16 cellular contexts compared by ENCODE assay signal in genomic region chr15:69854521-69855171, GRCh38.
A peak's percentile ranks its signal among the peaks of the same experiment; 100 is the strongest.
DNase-seq lines count a peak whose midpoint lies in the region; ATAC-seq and TF ChIP-seq lines count a peak whose summit lies in the region.
"Had no signal": no experiment of that assay in that cellular context is flagged by ENCODE, and none has a peak within 500 bp of the region (broad histone marks: within the 10 kb centered on the region; RNA-seq: fewer than 3 reads in every experiment).

No MANE protein-coding gene starts in this region.

- no peak for ATAC-seq in GM18519 (IDR thresholded peaks at IDR 0.05; ENCODE audit: low FRiP score, unreplicated experiment)
- ATAC-seq: T-cell, upper lobe of right lung had no signal

- no peak overlapping the region for H2BK120ac ChIP-seq in mesendoderm (ENCODE audit: low read depth, low read length)

- peak; percentile 41 for TF ChIP-seq CTCF in brain microvascular endothelial cell (IDR thresholded peaks at IDR 0.05; ENCODE audit: low read depth, low read length, missing control alignments)

- no peak overlapping the region for H3K4me2 ChIP-seq in mesendoderm (ENCODE audit: low read length)

- no peak overlapping the region for H4K5ac ChIP-seq in mesendoderm (ENCODE audit: low read length)

- peak; percentile 40 for DNase-seq in ACHN
- DNase-seq in HS-5 (ENCODE audit: low read depth) = peak; percentile 10
- DNase-seq in brain microvascular endothelial cell = peak; percentile 75
- DNase-seq in mesendoderm = peak; percentile 70
- DNase-seq in stimulated activated naive CD4-positive, alpha-beta T cell treated with Interleukin-2 at 50 U/mL for 16 hours (lab: John Stamatoyannopoulos, UW) = no peak
- no peak for DNase-seq in AG08396 (ENCODE audit: low spot score)
- no peak for DNase-seq in C1 segment of cervical spinal cord (lab: John Stamatoyannopoulos, UW)
- DNase-seq: activated CD4-positive, alpha-beta T cell treated with anti-CD3 and anti-CD28 coated beads, Interleukin-2, amount 50 U/mL, for 1 hour; central memory CD4-positive, alpha-beta T cell; GF-D8; naive B cell; NCI-H2081 treated with DMSO at 0.1 percent for 48 hours; small intestine; T-cell; upper lobe of right lung had no signal

- in situ Hi-C loops in ACHN (cut with HindIII; ENCODE audit: low pct_ligation_motif_present, low pct_unique_long_range_greater_than_20kb, low sequenced_read_pairs) = no loop called here
- in situ Hi-C loops in brain microvascular endothelial cell (cut with HindIII; ENCODE audit: low pct_ligation_motif_present, low sequenced_read_pairs) = no loop called here

- no peaks in the 10 kb centered on the region for H3K36me3 ChIP-seq in brain microvascular endothelial cell (replicated peaks)
- no peaks in the 10 kb centered on the region for H3K36me3 ChIP-seq in mesendoderm (ENCODE audit: control insufficient read depth, insufficient read depth, low read length)
- H3K36me3 ChIP-seq: upper lobe of right lung had no signal

- WGBS in mesendoderm (ENCODE audit: extremely low coverage, insufficient coverage, low lambda C conversion rate) = no CpG with 5 or more reads among the region's 11 CpGs

- peak overlapping the region; percentile 69 for H3K18ac ChIP-seq in mesendoderm (ENCODE audit: low read length)

- H3K4me1 ChIP-seq in mesendoderm (ENCODE audit: control insufficient read depth, low read depth, low read length) = peaks cover 18% of the 10 kb centered on the region
- H3K4me1 ChIP-seq: upper lobe of right lung had no signal

- H3K79me2 ChIP-seq in mesendoderm (ENCODE audit: control insufficient read depth, insufficient read depth, low read length) = no peaks in the 10 kb centered on the region

- H3K79me1 ChIP-seq in mesendoderm (ENCODE audit: low read length) = no peaks in the 10 kb centered on the region

- no peak overlapping the region for H3K23ac ChIP-seq in mesendoderm (ENCODE audit: low read length)

- no peak overlapping the region for H3K56ac ChIP-seq in mesendoderm (ENCODE audit: low read length)

- H3K4me3 ChIP-seq in brain microvascular endothelial cell (ENCODE audit: low read depth, low read length) (peak overlapping the region; percentile 36), mesendoderm (ENCODE audit: low read length) (no peak overlapping the region)
- H3K4me3 ChIP-seq: upper lobe of right lung had no signal

- H3K27ac ChIP-seq in brain microvascular endothelial cell = peak overlapping the region; percentile 94
- H3K27ac ChIP-seq in mesendoderm (ENCODE audit: low read depth, low read length) = peak overlapping the region; percentile 22
- H3K27ac ChIP-seq: upper lobe of right lung had no signal

- H3K27me3 ChIP-seq in brain microvascular endothelial cell (replicated peaks) (no peaks in the 10 kb centered on the region), mesendoderm (ENCODE audit: insufficient read depth, low read length, poor library complexity) (no peaks in the 10 kb centered on the region)
- H3K27me3 ChIP-seq: upper lobe of right lung had no signal

- no peak overlapping the region for H3K4ac ChIP-seq in mesendoderm (ENCODE audit: low read depth, low read length)

- peak overlapping the region; percentile 67 for H2AK5ac ChIP-seq in mesendoderm (ENCODE audit: low read length)

- H2BK5ac ChIP-seq in mesendoderm (ENCODE audit: low read length) = no peak overlapping the region

- no peak overlapping the region for H2BK15ac ChIP-seq in mesendoderm (replicated peaks; ENCODE audit: low read depth)

- no peak overlapping the region for H3K9ac ChIP-seq in mesendoderm (ENCODE audit: low read length)

- H4K8ac ChIP-seq in mesendoderm (ENCODE audit: low read depth, low read length) = no peak overlapping the region

Comparison
In these comparisons a context has a peak if more than half of its experiments do, and no peak if none do; other contexts are left out.
1. DNase-seq: peak in ACHN (single experiment), HS-5 (single experiment), brain microvascular endothelial cell (single experiment) and mesendoderm (single experiment); none in stimulated activated naive CD4-positive, alpha-beta T cell treated with Interleukin-2 at 50 U/mL for 16 hours (single experiment), AG08396 (single experiment) and C1 segment of cervical spinal cord (0 of 14).